15 cellular contexts compared by ENCODE assay signal in genomic region chr2:110881908-110882307, GRCh38.
DNase-seq lines count a peak whose midpoint lies in the region; ATAC-seq and TF ChIP-seq lines count a peak whose summit lies in the region.
"Had no signal": no experiment of that assay in that cellular context is flagged by ENCODE, and none has a peak within 500 bp of the region (broad histone marks: within the 10 kb centered on the region; RNA-seq: fewer than 3 reads in every experiment).

No MANE protein-coding gene starts in this region.

- H3K18ac ChIP-seq in H9 (ENCODE audit: insufficient read length, low read depth, low read length) = no peak overlapping the region

- H3K79me1 ChIP-seq in H9 (ENCODE audit: insufficient read depth, low read depth, low read length, poor library complexity, severe bottlenecking) = no peaks in the 10 kb centered on the region

- peaks cover 17 to 25% of the 10 kb centered on the region in 2 donors for H3K4me1 Mint-ChIP-seq in natural killer cell treated with Interleukin-12 subunit alpha and Interleukin-12 subunit beta and Interleukin-15 and Interleukin-18, amount 100 ng/mL, for 72 hours (ENCODE audit: low read depth in 2 of 2)
- H3K4me1 Mint-ChIP-seq in natural killer cell (peaks cover 8% of the 10 kb centered on the region in 2 donors), H9 (no peaks in the 10 kb centered on the region)
- H3K4me1 Mint-ChIP-seq in stimulated activated naive CD8-positive, alpha-beta T cell treated with anti-CD3 and anti-CD28 coated beads, Interleukin-15, amount 100 ng/mL, for 72 hours = peaks cover 27% of the 10 kb centered on the region

- TF ChIP-seq CTCF in natural killer cell (IDR thresholded peaks at IDR 0.05) = no peak
- no peak for TF ChIP-seq CTCF in foreskin fibroblast (IDR thresholded peaks at IDR 0.05; ENCODE audit: low read depth, low read length)
- no peak for TF ChIP-seq CTCF in H9 (conservative IDR thresholded peaks at IDR 0.05)

- no peak overlapping the region for H3K9ac ChIP-seq in H9 (ENCODE audit: extremely low read depth, insufficient read length, low read length)

- H3K27ac ChIP-seq in H9 (ENCODE audit: insufficient read length, low read depth, low read length) (no peak overlapping the region), substantia nigra (ENCODE audit: low read depth, low read length, poor library complexity, severe bottlenecking) (no peak overlapping the region)
- H3K27ac ChIP-seq: upper lobe of right lung had no signal

- H3K36me3 Mint-ChIP-seq in natural killer cell treated with Interleukin-12 subunit alpha and Interleukin-12 subunit beta and Interleukin-15 and Interleukin-18, amount 100 ng/mL, for 72 hours = peaks cover 16% of the 10 kb centered on the region
- H3K36me3 Mint-ChIP-seq in natural killer cell = no peaks in the 10 kb centered on the region
- H3K36me3 Mint-ChIP-seq in H9 (ENCODE audit: insufficient read depth in 1 of 3, low read depth in 3 of 3) = peaks cover 8 to 24% (median 22%) of the 10 kb centered on the region in 3 experiments; a peak in 5 of 7 replicates

- no peaks in the 10 kb centered on the region for H3K79me2 ChIP-seq in H9 (ENCODE audit: insufficient read depth, low read length)

- H3K9me3 ChIP-seq in H9 (ENCODE audit: control insufficient read depth, low read depth, low read length) = no peaks in the 10 kb centered on the region
- H3K9me3 ChIP-seq: upper lobe of right lung had no signal

- peak overlapping the region; percentile 72 for H3K4me3 Mint-ChIP-seq in natural killer cell treated with Interleukin-12 subunit alpha and Interleukin-12 subunit beta and Interleukin-15 and Interleukin-18, amount 100 ng/mL, for 72 hours
- H3K4me3 Mint-ChIP-seq in natural killer cell = no peak overlapping the region
- no peak overlapping the region for H3K4me3 Mint-ChIP-seq in stimulated activated naive CD8-positive, alpha-beta T cell treated with anti-CD3 and anti-CD28 coated beads, Interleukin-15, amount 100 ng/mL, for 72 hours
- no peak overlapping the region for H3K4me3 Mint-ChIP-seq in H9
- H3K4me3 Mint-ChIP-seq: activated naive CD8-positive, alpha-beta T cell had no signal

- H3K4me1 ChIP-seq in H9 (ENCODE audit: insufficient read depth, low read length) = no peaks in the 10 kb centered on the region
- H3K4me1 ChIP-seq: upper lobe of right lung had no signal

- H4K20me1 ChIP-seq in H9 (ENCODE audit: control insufficient read depth, insufficient read depth, insufficient read length) = no peaks in the 10 kb centered on the region

- no peak overlapping the region for H3K14ac ChIP-seq in H9 (ENCODE audit: insufficient read depth, low read length)

- H3K4me2 ChIP-seq in H9 (ENCODE audit: insufficient read depth, insufficient read length, low read length) = no peak overlapping the region

- no peak overlapping the region for H2AK5ac ChIP-seq in H9 (ENCODE audit: insufficient read length, low read length)

- no peak overlapping the region for H3K56ac ChIP-seq in H9 (ENCODE audit: insufficient read length, low read depth, low read length)

- H4K5ac ChIP-seq in H9 (ENCODE audit: insufficient read length, low read depth, low read length) = no peak overlapping the region

- H3K4me3 ChIP-seq in foreskin fibroblast (ENCODE audit: low read depth in 1 of 2, low read length in 2 of 2) = no peak overlapping the region
- H3K4me3 ChIP-seq: upper lobe of right lung had no signal

- H4K91ac ChIP-seq in H9 (ENCODE audit: insufficient read length, low read depth, low read length) = no peak overlapping the region

- no peak for DNase-seq in natural killer cell treated with Interleukin-12 subunit alpha and Interleukin-12 subunit beta and Interleukin-15 and Interleukin-18, amount 100 ng/mL, for 72 hours (ENCODE audit: low spot score)
- DNase-seq in natural killer cell = no peak
- peak; percentile 45 to 74 for DNase-seq in stimulated activated naive CD8-positive, alpha-beta T cell treated with anti-CD3 and anti-CD28 coated beads, Interleukin-15, amount 100 ng/mL, for 72 hours
- DNase-seq in foreskin fibroblast = no peak
- no peak for DNase-seq in H9
- no peak for DNase-seq in substantia nigra (lab: John Stamatoyannopoulos, UW)
- DNase-seq: caudate nucleus; kidney; NCI-H2107; NK-92 treated with Interleukin-12 subunit alpha and Interleukin-12 subunit beta, amount 100 ng/mL, for 24 hours; SHP77; upper lobe of right lung had no signal

- peaks cover 6 to 14% of the 10 kb centered on the region in 2 donors for H3K27me3 Mint-ChIP-seq in natural killer cell treated with Interleukin-12 subunit alpha and Interleukin-12 subunit beta and Interleukin-15 and Interleukin-18, amount 100 ng/mL, for 72 hours
- peaks cover 10 to 19% of the 10 kb centered on the region in 2 donors for H3K27me3 Mint-ChIP-seq in natural killer cell (ENCODE audit: low read depth in 2 of 2)
- peaks cover 40% of the 10 kb centered on the region for H3K27me3 Mint-ChIP-seq in stimulated activated naive CD8-positive, alpha-beta T cell treated with anti-CD3 and anti-CD28 coated beads, Interleukin-15, amount 100 ng/mL, for 72 hours
- no peaks in the 10 kb centered on the region; the same call in 1 of the 2 replicates for H3K27me3 Mint-ChIP-seq in H9 (ENCODE audit: low read depth)

- peak; percentile 87 to 97 for ATAC-seq in natural killer cell treated with Interleukin-12 subunit alpha and Interleukin-12 subunit beta and Interleukin-15 and Interleukin-18, amount 100 ng/mL, for 72 hours
- ATAC-seq in natural killer cell (no peak), GM21717 (IDR thresholded peaks at IDR 0.05; ENCODE audit: unreplicated experiment) (peak; percentile 67), HG03460 (IDR thresholded peaks at IDR 0.05; ENCODE audit: unreplicated experiment) (peak; percentile 83)
- ATAC-seq in stimulated activated naive CD8-positive, alpha-beta T cell treated with anti-CD3 and anti-CD28 coated beads, Interleukin-15, amount 100 ng/mL, for 72 hours = peak; percentile 100
- ATAC-seq: upper lobe of right lung had no signal

- no peak overlapping the region for H2AFZ ChIP-seq in H9 (ENCODE audit: low read length)

- peak overlapping the region in 1 of 2 donors; percentile 26 for H3K27ac Mint-ChIP-seq in natural killer cell treated with Interleukin-12 subunit alpha and Interleukin-12 subunit beta and Interleukin-15 and Interleukin-18, amount 100 ng/mL, for 72 hours
- H3K27ac Mint-ChIP-seq in natural killer cell (no peak overlapping the region), H9 (no peak overlapping the region)
- H3K27ac Mint-ChIP-seq in stimulated activated naive CD8-positive, alpha-beta T cell treated with anti-CD3 and anti-CD28 coated beads, Interleukin-15, amount 100 ng/mL, for 72 hours = no peak overlapping the region
- H3K27ac Mint-ChIP-seq: activated naive CD8-positive, alpha-beta T cell had no signal

- no peak overlapping the region for H2BK20ac ChIP-seq in H9 (ENCODE audit: low read depth, low read length, poor library complexity, severe bottlenecking)

- H2BK120ac ChIP-seq in H9 (ENCODE audit: low read depth, low read length, poor library complexity, severe bottlenecking) = no peak overlapping the region

- H4K8ac ChIP-seq in H9 (replicated peaks; ENCODE audit: insufficient read length, low read depth, low read length) = no peak overlapping the region

- no peak overlapping the region for H2BK12ac ChIP-seq in H9 (ENCODE audit: insufficient read length, low read depth, low read length)

- H3K27me3 ChIP-seq in H9 (ENCODE audit: insufficient read depth, low read length) = no peaks in the 10 kb centered on the region
- H3K27me3 ChIP-seq: upper lobe of right lung had no signal

- H3K4ac ChIP-seq in H9 (ENCODE audit: low read depth, low read length) = no peak overlapping the region

- H3K23me2 ChIP-seq in H9 (ENCODE audit: insufficient read length, low read depth, low read length, poor library complexity, severe bottlenecking) = no peaks in the 10 kb centered on the region

- no peak overlapping the region for H3T11ph ChIP-seq in H9 (ENCODE audit: low read length)

- no peak overlapping the region for H3K23ac ChIP-seq in H9 (ENCODE audit: insufficient read length, low read depth, low read length)

- peaks cover 3% of the 10 kb centered on the region for H3K9me3 Mint-ChIP-seq in natural killer cell treated with Interleukin-12 subunit alpha and Interleukin-12 subunit beta and Interleukin-15 and Interleukin-18, amount 100 ng/mL, for 72 hours
- peaks cover 0 to 2% of the 10 kb centered on the region in 2 donors for H3K9me3 Mint-ChIP-seq in natural killer cell
- H3K9me3 Mint-ChIP-seq in stimulated activated naive CD8-positive, alpha-beta T cell treated with anti-CD3 and anti-CD28 coated beads, Interleukin-15, amount 100 ng/mL, for 72 hours = peaks cover 16 to 18% of the 10 kb centered on the region in 2 donors
- peaks cover 3 to 6% of the 10 kb centered on the region in 2 experiments; a peak in 3 of 5 replicates for H3K9me3 Mint-ChIP-seq in H9

- H2BK15ac ChIP-seq in H9 (ENCODE audit: low read depth, low read length) = no peak overlapping the region

- intact Hi-C loops in natural killer cell (cut with micrococcal nuclease) = no loop called here

- no peak overlapping the region for H2BK5ac ChIP-seq in H9 (ENCODE audit: insufficient read length, low read length)

- no CpG with 5 or more reads among the region's 6 CpGs for WGBS in H9 (ENCODE audit: extremely low coverage, insufficient read length, low lambda C conversion rate)

Comparison
In these comparisons a context has a peak if more than half of its experiments do, and no peak if none do; other contexts are left out.
1. ATAC-seq: peak in natural killer cell treated with Interleukin-12 subunit alpha and Interleukin-12 subunit beta and Interleukin-15 and Interleukin-18, amount 100 ng/mL, for 72 hours (2 of 2), GM21717 (single experiment), HG03460 (single experiment) and stimulated activated naive CD8-positive, alpha-beta T cell treated with anti-CD3 and anti-CD28 coated beads, Interleukin-15, amount 100 ng/mL, for 72 hours (single experiment); none in natural killer cell (0 of 3).
2. DNase-seq: peak in stimulated activated naive CD8-positive, alpha-beta T cell treated with anti-CD3 and anti-CD28 coated beads, Interleukin-15, amount 100 ng/mL, for 72 hours (2 of 2); none in natural killer cell treated with Interleukin-12 subunit alpha and Interleukin-12 subunit beta and Interleukin-15 and Interleukin-18, amount 100 ng/mL, for 72 hours (single experiment), natural killer cell (single experiment), foreskin fibroblast (0 of 2), H9 (single experiment) and substantia nigra (0 of 49).